ENCODE assay signal across 1 cellular context in the genomic region with DNA sequence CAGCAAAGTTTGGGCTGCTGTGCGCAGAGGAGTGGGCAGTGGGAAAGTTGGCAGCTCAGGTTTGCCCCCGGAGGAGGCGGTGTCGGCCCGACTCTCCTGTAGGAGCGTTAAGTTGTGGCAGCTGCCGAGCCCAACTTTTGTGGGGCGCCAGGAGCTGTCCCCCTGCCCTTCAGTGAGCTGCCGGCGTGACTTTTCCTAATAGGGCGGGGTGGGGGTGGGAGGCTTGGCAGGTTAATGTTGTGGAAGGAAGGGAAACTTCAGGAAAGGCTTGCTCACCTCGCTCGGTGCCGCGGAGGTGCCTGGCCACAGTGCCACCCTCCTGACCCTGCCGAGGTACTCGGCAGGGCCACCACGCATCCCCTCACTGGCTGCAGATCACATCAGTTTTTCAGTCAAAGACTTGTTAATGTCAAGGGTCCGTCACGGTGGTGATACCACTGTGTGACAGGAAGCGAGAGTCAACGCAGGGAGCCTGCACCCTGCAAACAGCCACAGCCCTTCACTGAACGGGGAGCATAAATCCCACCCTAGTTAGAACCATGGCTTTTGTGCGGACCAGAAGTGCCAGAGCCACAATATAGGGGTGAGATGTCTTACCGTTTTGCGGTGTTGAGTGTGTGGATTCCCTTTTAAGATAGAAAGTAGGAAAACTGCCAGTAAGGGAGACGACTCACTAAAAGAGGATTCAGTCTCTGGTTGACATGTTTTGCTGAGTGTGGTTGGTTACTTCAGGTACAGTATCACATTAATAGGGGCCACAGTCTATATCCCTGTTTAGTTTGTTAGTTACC.
TF ChIP-seq lines count a peak whose summit lies in the region.

No MANE protein-coding gene starts in this region.

TF ChIP-seq in HepG2, 621 proteins besides CTCF, POLR2A, EP300 and RAD21 (continued from another document and continues in another):
- TF ChIP-seq FOXA1 (IDR thresholded peaks at IDR 0.05): no peak
- TF ChIP-seq FOXA1 (CRISPR knock-in tag; IDR thresholded peaks at IDR 0.05): no peak
- TF ChIP-seq REPIN1 (CRISPR knock-in tag; IDR thresholded peaks at IDR 0.05; ENCODE audit: borderline replicate concordance, low read depth): no peak
- no peak for TF ChIP-seq GFI1 (CRISPR knock-in tag; IDR thresholded peaks at IDR 0.05; ENCODE audit: borderline replicate concordance)
- no peak for TF ChIP-seq ZNF33B (CRISPR knock-in tag; IDR thresholded peaks at IDR 0.05)
- TF ChIP-seq REXO4 (CRISPR knock-in tag; IDR thresholded peaks at IDR 0.05; ENCODE audit: borderline replicate concordance): no peak
- TF ChIP-seq, protein P1, sequence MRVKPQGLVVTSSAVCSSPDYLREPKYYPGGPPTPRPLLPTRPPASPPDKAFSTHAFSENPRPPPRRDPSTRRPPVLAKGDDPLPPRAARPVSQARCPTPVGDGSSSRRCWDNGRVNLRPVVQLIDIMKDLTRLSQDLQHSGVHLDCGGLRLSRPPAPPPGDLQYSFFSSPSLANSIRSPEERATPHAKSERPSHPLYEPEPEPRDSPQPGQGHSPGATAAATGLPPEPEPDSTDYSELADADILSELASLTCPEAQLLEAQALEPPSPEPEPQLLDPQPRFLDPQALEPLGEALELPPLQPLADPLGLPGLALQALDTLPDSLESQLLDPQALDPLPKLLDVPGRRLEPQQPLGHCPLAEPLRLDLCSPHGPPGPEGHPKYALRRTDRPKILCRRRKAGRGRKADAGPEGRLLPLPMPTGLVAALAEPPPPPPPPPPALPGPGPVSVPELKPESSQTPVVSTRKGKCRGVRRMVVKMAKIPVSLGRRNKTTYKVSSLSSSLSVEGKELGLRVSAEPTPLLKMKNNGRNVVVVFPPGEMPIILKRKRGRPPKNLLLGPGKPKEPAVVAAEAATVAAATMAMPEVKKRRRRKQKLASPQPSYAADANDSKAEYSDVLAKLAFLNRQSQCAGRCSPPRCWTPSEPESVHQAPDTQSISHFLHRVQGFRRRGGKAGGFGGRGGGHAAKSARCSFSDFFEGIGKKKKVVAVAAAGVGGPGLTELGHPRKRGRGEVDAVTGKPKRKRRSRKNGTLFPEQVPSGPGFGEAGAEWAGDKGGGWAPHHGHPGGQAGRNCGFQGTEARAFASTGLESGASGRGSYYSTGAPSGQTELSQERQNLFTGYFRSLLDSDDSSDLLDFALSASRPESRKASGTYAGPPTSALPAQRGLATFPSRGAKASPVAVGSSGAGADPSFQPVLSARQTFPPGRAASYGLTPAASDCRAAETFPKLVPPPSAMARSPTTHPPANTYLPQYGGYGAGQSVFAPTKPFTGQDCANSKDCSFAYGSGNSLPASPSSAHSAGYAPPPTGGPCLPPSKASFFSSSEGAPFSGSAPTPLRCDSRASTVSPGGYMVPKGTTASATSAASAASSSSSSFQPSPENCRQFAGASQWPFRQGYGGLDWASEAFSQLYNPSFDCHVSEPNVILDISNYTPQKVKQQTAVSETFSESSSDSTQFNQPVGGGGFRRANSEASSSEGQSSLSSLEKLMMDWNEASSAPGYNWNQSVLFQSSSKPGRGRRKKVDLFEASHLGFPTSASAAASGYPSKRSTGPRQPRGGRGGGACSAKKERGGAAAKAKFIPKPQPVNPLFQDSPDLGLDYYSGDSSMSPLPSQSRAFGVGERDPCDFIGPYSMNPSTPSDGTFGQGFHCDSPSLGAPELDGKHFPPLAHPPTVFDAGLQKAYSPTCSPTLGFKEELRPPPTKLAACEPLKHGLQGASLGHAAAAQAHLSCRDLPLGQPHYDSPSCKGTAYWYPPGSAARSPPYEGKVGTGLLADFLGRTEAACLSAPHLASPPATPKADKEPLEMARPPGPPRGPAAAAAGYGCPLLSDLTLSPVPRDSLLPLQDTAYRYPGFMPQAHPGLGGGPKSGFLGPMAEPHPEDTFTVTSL (CRISPR knock-in tag; IDR thresholded peaks at IDR 0.05; ENCODE audit: borderline replicate concordance): 0 out of 2 replicates have a peak, but pooled peaks have one; percentile 12
- no peak for TF ChIP-seq CBX1 (IDR thresholded peaks at IDR 0.05; ENCODE audit: low read depth)
- TF ChIP-seq, protein P2, sequence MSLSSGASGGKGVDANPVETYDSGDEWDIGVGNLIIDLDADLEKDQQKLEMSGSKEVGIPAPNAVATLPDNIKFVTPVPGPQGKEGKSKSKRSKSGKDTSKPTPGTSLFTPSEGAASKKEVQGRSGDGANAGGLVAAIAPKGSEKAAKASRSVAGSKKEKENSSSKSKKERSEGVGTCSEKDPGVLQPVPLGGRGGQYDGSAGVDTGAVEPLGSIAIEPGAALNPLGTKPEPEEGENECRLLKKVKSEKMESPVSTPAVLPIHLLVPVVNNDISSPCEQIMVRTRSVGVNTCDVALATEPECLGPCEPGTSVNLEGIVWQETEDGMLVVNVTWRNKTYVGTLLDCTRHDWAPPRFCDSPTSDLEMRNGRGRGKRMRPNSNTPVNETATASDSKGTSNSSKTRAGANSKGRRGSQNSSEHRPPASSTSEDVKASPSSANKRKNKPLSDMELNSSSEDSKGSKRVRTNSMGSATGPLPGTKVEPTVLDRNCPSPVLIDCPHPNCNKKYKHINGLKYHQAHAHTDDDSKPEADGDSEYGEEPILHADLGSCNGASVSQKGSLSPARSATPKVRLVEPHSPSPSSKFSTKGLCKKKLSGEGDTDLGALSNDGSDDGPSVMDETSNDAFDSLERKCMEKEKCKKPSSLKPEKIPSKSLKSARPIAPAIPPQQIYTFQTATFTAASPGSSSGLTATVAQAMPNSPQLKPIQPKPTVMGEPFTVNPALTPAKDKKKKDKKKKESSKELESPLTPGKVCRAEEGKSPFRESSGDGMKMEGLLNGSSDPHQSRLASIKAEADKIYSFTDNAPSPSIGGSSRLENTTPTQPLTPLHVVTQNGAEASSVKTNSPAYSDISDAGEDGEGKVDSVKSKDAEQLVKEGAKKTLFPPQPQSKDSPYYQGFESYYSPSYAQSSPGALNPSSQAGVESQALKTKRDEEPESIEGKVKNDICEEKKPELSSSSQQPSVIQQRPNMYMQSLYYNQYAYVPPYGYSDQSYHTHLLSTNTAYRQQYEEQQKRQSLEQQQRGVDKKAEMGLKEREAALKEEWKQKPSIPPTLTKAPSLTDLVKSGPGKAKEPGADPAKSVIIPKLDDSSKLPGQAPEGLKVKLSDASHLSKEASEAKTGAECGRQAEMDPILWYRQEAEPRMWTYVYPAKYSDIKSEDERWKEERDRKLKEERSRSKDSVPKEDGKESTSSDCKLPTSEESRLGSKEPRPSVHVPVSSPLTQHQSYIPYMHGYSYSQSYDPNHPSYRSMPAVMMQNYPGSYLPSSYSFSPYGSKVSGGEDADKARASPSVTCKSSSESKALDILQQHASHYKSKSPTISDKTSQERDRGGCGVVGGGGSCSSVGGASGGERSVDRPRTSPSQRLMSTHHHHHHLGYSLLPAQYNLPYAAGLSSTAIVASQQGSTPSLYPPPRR (CRISPR knock-in tag; IDR thresholded peaks at IDR 0.05; ENCODE audit: borderline replicate concordance): no peak
- 0 out of 2 replicates have a peak, but pooled peaks have one; percentile 20 for TF ChIP-seq ZNF619 (CRISPR knock-in tag; IDR thresholded peaks at IDR 0.05)
- TF ChIP-seq, protein P3, sequence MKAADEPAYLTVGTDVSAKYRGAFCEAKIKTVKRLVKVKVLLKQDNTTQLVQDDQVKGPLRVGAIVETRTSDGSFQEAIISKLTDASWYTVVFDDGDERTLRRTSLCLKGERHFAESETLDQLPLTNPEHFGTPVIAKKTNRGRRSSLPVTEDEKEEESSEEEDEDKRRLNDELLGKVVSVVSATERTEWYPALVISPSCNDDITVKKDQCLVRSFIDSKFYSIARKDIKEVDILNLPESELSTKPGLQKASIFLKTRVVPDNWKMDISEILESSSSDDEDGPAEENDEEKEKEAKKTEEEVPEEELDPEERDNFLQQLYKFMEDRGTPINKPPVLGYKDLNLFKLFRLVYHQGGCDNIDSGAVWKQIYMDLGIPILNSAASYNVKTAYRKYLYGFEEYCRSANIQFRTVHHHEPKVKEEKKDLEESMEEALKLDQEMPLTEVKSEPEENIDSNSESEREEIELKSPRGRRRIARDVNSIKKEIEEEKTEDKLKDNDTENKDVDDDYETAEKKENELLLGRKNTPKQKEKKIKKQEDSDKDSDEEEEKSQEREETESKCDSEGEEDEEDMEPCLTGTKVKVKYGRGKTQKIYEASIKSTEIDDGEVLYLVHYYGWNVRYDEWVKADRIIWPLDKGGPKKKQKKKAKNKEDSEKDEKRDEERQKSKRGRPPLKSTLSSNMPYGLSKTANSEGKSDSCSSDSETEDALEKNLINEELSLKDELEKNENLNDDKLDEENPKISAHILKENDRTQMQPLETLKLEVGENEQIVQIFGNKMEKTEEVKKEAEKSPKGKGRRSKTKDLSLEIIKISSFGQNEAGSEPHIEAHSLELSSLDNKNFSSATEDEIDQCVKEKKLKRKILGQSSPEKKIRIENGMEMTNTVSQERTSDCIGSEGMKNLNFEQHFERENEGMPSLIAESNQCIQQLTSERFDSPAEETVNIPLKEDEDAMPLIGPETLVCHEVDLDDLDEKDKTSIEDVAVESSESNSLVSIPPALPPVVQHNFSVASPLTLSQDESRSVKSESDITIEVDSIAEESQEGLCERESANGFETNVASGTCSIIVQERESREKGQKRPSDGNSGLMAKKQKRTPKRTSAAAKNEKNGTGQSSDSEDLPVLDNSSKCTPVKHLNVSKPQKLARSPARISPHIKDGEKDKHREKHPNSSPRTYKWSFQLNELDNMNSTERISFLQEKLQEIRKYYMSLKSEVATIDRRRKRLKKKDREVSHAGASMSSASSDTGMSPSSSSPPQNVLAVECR (CRISPR knock-in tag; IDR thresholded peaks at IDR 0.05; ENCODE audit: borderline replicate concordance): no peak
- 0 out of 2 replicates have a peak, but pooled peaks have one; percentile 41 for TF ChIP-seq IRF2 (CRISPR knock-in tag; IDR thresholded peaks at IDR 0.05)
- no peak for TF ChIP-seq ZNF891 (CRISPR knock-in tag; IDR thresholded peaks at IDR 0.05)
- TF ChIP-seq ZNF816 (CRISPR knock-in tag; IDR thresholded peaks at IDR 0.05; ENCODE audit: borderline replicate concordance): no peak
- no peak for TF ChIP-seq PAF1 (CRISPR knock-in tag; IDR thresholded peaks at IDR 0.05)
- TF ChIP-seq NCOA5 (CRISPR knock-in tag; IDR thresholded peaks at IDR 0.05): no peak
- TF ChIP-seq, protein P4, sequence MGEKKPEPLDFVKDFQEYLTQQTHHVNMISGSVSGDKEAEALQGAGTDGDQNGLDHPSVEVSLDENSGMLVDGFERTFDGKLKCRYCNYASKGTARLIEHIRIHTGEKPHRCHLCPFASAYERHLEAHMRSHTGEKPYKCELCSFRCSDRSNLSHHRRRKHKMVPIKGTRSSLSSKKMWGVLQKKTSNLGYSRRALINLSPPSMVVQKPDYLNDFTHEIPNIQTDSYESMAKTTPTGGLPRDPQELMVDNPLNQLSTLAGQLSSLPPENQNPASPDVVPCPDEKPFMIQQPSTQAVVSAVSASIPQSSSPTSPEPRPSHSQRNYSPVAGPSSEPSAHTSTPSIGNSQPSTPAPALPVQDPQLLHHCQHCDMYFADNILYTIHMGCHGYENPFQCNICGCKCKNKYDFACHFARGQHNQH (CRISPR knock-in tag; IDR thresholded peaks at IDR 0.05): no peak
- no peak for TF ChIP-seq TEAD2 (CRISPR knock-in tag; IDR thresholded peaks at IDR 0.05)
- TF ChIP-seq, protein P5, sequence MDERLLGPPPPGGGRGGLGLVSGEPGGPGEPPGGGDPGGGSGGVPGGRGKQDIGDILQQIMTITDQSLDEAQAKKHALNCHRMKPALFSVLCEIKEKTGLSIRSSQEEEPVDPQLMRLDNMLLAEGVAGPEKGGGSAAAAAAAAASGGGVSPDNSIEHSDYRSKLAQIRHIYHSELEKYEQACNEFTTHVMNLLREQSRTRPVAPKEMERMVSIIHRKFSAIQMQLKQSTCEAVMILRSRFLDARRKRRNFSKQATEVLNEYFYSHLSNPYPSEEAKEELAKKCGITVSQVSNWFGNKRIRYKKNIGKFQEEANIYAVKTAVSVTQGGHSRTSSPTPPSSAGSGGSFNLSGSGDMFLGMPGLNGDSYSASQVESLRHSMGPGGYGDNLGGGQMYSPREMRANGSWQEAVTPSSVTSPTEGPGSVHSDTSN (CRISPR knock-in tag; IDR thresholded peaks at IDR 0.05): no peak
- no peak for TF ChIP-seq ZNF556 (CRISPR knock-in tag; IDR thresholded peaks at IDR 0.05; ENCODE audit: borderline replicate concordance)
- TF ChIP-seq CEBPB (IDR thresholded peaks at IDR 0.05; ENCODE audit: borderline replicate concordance, low read depth, low read length): no peak
- TF ChIP-seq, protein P6, sequence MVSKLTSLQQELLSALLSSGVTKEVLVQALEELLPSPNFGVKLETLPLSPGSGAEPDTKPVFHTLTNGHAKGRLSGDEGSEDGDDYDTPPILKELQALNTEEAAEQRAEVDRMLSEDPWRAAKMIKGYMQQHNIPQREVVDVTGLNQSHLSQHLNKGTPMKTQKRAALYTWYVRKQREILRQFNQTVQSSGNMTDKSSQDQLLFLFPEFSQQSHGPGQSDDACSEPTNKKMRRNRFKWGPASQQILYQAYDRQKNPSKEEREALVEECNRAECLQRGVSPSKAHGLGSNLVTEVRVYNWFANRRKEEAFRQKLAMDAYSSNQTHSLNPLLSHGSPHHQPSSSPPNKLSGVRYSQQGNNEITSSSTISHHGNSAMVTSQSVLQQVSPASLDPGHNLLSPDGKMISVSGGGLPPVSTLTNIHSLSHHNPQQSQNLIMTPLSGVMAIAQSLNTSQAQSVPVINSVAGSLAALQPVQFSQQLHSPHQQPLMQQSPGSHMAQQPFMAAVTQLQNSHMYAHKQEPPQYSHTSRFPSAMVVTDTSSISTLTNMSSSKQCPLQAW (CRISPR knock-in tag; IDR thresholded peaks at IDR 0.05): no peak
- TF ChIP-seq ZFAT (CRISPR knock-in tag; conservative IDR thresholded peaks at IDR 0.05): no peak
- no peak for TF ChIP-seq HOXA9 (CRISPR knock-in tag; IDR thresholded peaks at IDR 0.05; ENCODE audit: borderline replicate concordance)
- no peak for TF ChIP-seq ZFP62 (CRISPR knock-in tag; IDR thresholded peaks at IDR 0.05)
- no peak for TF ChIP-seq RBAK (CRISPR knock-in tag; IDR thresholded peaks at IDR 0.05)
- peak; percentile 63 for TF ChIP-seq SAP130 (CRISPR knock-in tag; IDR thresholded peaks at IDR 0.05; ENCODE audit: low read depth)
- no peak for TF ChIP-seq RFX3 (CRISPR knock-in tag; IDR thresholded peaks at IDR 0.05)
- TF ChIP-seq ZNF850 (CRISPR knock-in tag; conservative IDR thresholded peaks at IDR 0.05): no peak
- TF ChIP-seq, protein P7, sequence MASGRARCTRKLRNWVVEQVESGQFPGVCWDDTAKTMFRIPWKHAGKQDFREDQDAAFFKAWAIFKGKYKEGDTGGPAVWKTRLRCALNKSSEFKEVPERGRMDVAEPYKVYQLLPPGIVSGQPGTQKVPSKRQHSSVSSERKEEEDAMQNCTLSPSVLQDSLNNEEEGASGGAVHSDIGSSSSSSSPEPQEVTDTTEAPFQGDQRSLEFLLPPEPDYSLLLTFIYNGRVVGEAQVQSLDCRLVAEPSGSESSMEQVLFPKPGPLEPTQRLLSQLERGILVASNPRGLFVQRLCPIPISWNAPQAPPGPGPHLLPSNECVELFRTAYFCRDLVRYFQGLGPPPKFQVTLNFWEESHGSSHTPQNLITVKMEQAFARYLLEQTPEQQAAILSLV (CRISPR knock-in tag; IDR thresholded peaks at IDR 0.05; ENCODE audit: borderline replicate concordance): no peak
- no peak for TF ChIP-seq RORA (CRISPR knock-in tag; IDR thresholded peaks at IDR 0.05)
- no peak for TF ChIP-seq ZNF878 (CRISPR knock-in tag; IDR thresholded peaks at IDR 0.05)
- peak; percentile 77; the same call in 1 of the 2 replicates for TF ChIP-seq KMT2A (CRISPR knock-in tag; IDR thresholded peaks at IDR 0.05)
- no peak for TF ChIP-seq SRF (IDR thresholded peaks at IDR 0.05; ENCODE audit: low read depth, low read length)
- no peak for TF ChIP-seq ZMAT3 (CRISPR knock-in tag; conservative IDR thresholded peaks at IDR 0.05)
- no peak for TF ChIP-seq EEA1 (CRISPR knock-in tag; IDR thresholded peaks at IDR 0.05; ENCODE audit: borderline replicate concordance)
